In genomic region chr7:102514881-102515721, GRCh38 we compare ENCODE assay signal across 14 cellular contexts. TPM values are rescaled to one million over a fixed set of nuclear protein-coding genes. Genes with fewer than 3 reads are reported as not detected.
DNase-seq lines count a peak whose midpoint lies in the region; ATAC-seq lines count a peak whose summit lies in the region.
"Had no signal": no experiment of that assay in that cellular context is flagged by ENCODE, and none has a peak within 500 bp of the region (broad histone marks: within the 10 kb centered on the region; RNA-seq: fewer than 3 reads in every experiment).

No MANE protein-coding gene starts in this region.

- peak; percentile 6 for DNase-seq in stimulated activated naive CD8-positive, alpha-beta T cell treated with anti-CD3 and anti-CD28 coated beads, Interleukin-15, Interleukin-2, amounts not matched to agents 100 U/mL and 50 U/mL, for 24 hours

- ATAC-seq in GM18508 (IDR thresholded peaks at IDR 0.05; ENCODE audit: insufficient read depth, unreplicated experiment) (peak; percentile 46), GM19328 (IDR thresholded peaks at IDR 0.05; ENCODE audit: unreplicated experiment) (peak; percentile 64), GM21528 (IDR thresholded peaks at IDR 0.05; ENCODE audit: low FRiP score, unreplicated experiment) (peak; percentile 72), HG02852 (IDR thresholded peaks at IDR 0.05; ENCODE audit: unreplicated experiment) (peak; percentile 71), HG03135 (IDR thresholded peaks at IDR 0.05; ENCODE audit: unreplicated experiment) (peak; percentile 56), HG03571 (IDR thresholded peaks at IDR 0.05; ENCODE audit: unreplicated experiment) (peak; percentile 54), esophagus mucosa (peak; percentile 40)
- ATAC-seq in stimulated activated naive CD8-positive, alpha-beta T cell treated with anti-CD3 and anti-CD28 coated beads, Interleukin-15, Interleukin-2, amounts not matched to agents 100 U/mL and 50 U/mL, for 24 hours: peak; percentile 16

RNA-seq across cellular contexts. Expression of gene RASA4B, which starts 2.5 kb away (rescaled TPM):
- 2.8 TPM for total RNA-seq in esophagus mucosa

RNA-seq across cellular contexts. Expression of gene UPK3BL2, which starts 28.4 kb away (rescaled TPM):
- total RNA-seq in esophagus mucosa: 88.8 TPM

RNA-seq across cellular contexts. Expression of gene SPDYE2, which starts 35.9 kb away (rescaled TPM):
- not detected for total RNA-seq in esophagus mucosa
- total RNA-seq: breast epithelium; K562; myocyte; osteocyte; sigmoid colon; T-helper 1 cell treated with Interleukin-12 subunit alpha and Interleukin-12 subunit beta and Interleukin-4 antibody, amounts not matched to agents 30 ng/mL and 1 ng/mL, for 36 hours had no signal

RNA-seq across cellular contexts. Expression of gene POLR2J, which starts 36.4 kb away (rescaled TPM):
- 38.5 TPM for total RNA-seq in esophagus mucosa

RNA-seq across cellular contexts. Expression of gene LRWD1, which starts 50.3 kb away (rescaled TPM):
- 8.7 TPM for total RNA-seq in esophagus mucosa

Comparison
In these comparisons a context has a peak if more than half of its experiments do, and no peak if none do; other contexts are left out.
1. Peak in every context shown above with its lines: DNase-seq and ATAC-seq.
2. ATAC-seq: peak in every context shown above with its lines; median percentile 72 in GM21528; 71 in HG02852; 64 in GM19328; 56 in HG03135; 54 in HG03571; 46 in GM18508; 40 in esophagus mucosa; 16 in stimulated activated naive CD8-positive, alpha-beta T cell treated with anti-CD3 and anti-CD28 coated beads, Interleukin-15, Interleukin-2, amounts not matched to agents 100 U/mL and 50 U/mL, for 24 hours.